In the genomic region with DNA sequence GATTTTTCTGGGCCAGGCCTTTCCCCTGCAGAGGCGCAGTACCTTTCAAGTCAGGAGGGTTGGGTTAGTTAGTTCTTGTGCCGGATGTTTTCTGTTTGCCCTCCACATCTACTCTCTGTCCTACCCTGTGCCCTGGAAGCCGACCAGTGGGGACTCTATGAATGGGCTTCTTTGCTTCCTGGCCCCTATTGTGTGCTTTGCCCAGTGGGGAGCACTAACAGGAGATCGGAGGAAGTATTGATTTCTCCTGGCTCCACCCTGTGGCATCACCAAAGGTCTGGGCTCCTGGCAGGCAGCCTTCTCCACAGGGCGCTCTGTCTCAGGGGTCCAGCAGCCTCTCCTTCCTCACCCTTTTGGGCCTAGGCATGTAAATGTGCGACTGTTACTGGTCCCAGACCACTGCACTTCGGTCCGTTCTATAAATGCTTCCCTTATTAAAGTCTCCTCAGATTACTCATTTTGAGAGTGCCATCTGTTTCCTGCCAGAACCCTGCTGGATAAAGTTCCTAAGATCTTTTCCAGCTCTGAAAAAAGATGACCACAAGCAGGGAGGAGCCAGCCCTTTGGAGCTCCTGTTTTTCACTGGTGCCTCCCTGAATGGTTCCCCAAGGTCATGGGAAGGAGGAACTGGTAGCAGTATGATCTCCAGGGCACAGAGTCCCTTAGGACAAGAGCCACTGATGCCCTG, we compare ENCODE assay signal across 9 cellular contexts. TPM values are rescaled to one million over a fixed set of nuclear protein-coding genes. Genes with fewer than 3 reads are reported as not detected.
DNase-seq lines count a peak whose midpoint lies in the region; ATAC-seq and TF ChIP-seq lines count a peak whose summit lies in the region.
"Had no signal": no experiment of that assay in that cellular context is flagged by ENCODE, and none has a peak within 500 bp of the region (broad histone marks: within the 10 kb centered on the region; RNA-seq: fewer than 3 reads in every experiment).

No MANE protein-coding gene starts in this region.

- H3K27me3 ChIP-seq in A673 (replicated peaks; ENCODE audit: insufficient read depth, low read depth, low read length, poor library complexity), result no peaks in the 10 kb centered on the region
- H3K27me3 ChIP-seq: Peyer's patch had no signal

- H3K4me3 ChIP-seq in A673 (ENCODE audit: low read depth, low read length, poor library complexity, severe bottlenecking) (no peak overlapping the region), mucosa of descending colon (no peak overlapping the region)
- H3K4me3 ChIP-seq: Peyer's patch had no signal

- H3K9me3 ChIP-seq in A673 (ENCODE audit: low read depth, low read length, poor library complexity, severe bottlenecking) (no peaks in the 10 kb centered on the region), mucosa of descending colon (no peaks in the 10 kb centered on the region)
- H3K9me3 ChIP-seq: Peyer's patch had no signal

- no peak for TF ChIP-seq CTCF in A673 (conservative IDR thresholded peaks at IDR 0.05; ENCODE audit: low read depth, low read length)
- no peak for TF ChIP-seq CTCF in mucosa of descending colon (IDR thresholded peaks at IDR 0.05)

- peak; percentile 9 for DNase-seq in A673 (ENCODE audit: low spot score)
- DNase-seq in Kasumi-1 (lab: John Stamatoyannopoulos, UW), result peak; percentile 82 to 84
- DNase-seq in mucosa of descending colon, result no peak
- no peak for DNase-seq in NCI-H748 (lab: John Stamatoyannopoulos, UW; ENCODE audit: unreplicated experiment)
- DNase-seq in activated CD4-positive, alpha-beta T cell treated with anti-CD3 and anti-CD28 coated beads, Interleukin-2, amount 50 U/mL, for 4 hours, result no peak
- DNase-seq: Peyer's patch had no signal

- intact Hi-C loops in A673 (cut with micrococcal nuclease; ENCODE audit: unreplicated experiment) (no loop called here), mucosa of descending colon (cut with DNase I, micrococcal nuclease) (no loop called here)

- POLR2A ChIA-PET in A673 (lab: Charles Lee; ENCODE audit: low non-redundant PET), result interaction anchor here (0.5 kb wide), 1 partner anchor 588 kb away, joined by 4 read pairs; no protein-coding TSS in a partner anchor

- H3K36me3 ChIP-seq in A673 (ENCODE audit: insufficient read depth, low read length, poor library complexity, severe bottlenecking) (no peaks in the 10 kb centered on the region), mucosa of descending colon (ENCODE audit: low read depth) (no peaks in the 10 kb centered on the region)
- H3K36me3 ChIP-seq: Peyer's patch had no signal

- H3K4me1 ChIP-seq in A673 (ENCODE audit: insufficient read depth, low read length, poor library complexity, severe bottlenecking) (peaks cover 6% of the 10 kb centered on the region), mucosa of descending colon (ENCODE audit: low read depth) (peaks cover 28% of the 10 kb centered on the region)

- no TSS peak for BruUV-seq in A673 (replicated peaks; lab: Mats Ljungman, UMichigan)

- CTCF ChIA-PET in A673 (lab: Charles Lee), result no interaction called here

- ATAC-seq in mucosa of descending colon, result peak; percentile 23
- no peak for ATAC-seq in HG03442 (IDR thresholded peaks at IDR 0.05; ENCODE audit: unreplicated experiment)
- ATAC-seq in HG03460 (IDR thresholded peaks at IDR 0.05; ENCODE audit: unreplicated experiment), result no peak

- no peak overlapping the region for H3K27ac ChIP-seq in A673 (ENCODE audit: low read depth, low read length, poor library complexity, severe bottlenecking)
- H3K27ac ChIP-seq in cingulate gyrus (ENCODE audit: low read depth, low read length), result peak overlapping the region; percentile 86

RNA-seq across cellular contexts. Expression of a gene that starts 44.5 kb away (rescaled TPM):
- total RNA-seq in A673 (2021), result 13.2 and 14.0 TPM in 2 replicates
- total RNA-seq in mucosa of descending colon, result 10 to 100 TPM; 59.1 to 89.7 (median 88.1) TPM

Comparison
In these comparisons a context has a peak if more than half of its experiments do, and no peak if none do; other contexts are left out.
1. DNase-seq: peak in A673 (single experiment) and Kasumi-1 (2 of 2); none in mucosa of descending colon (0 of 3), NCI-H748 (single experiment) and activated CD4-positive, alpha-beta T cell treated with anti-CD3 and anti-CD28 coated beads, Interleukin-2, amount 50 U/mL, for 4 hours (0 of 2).